22 cellular contexts compared by ENCODE assay signal in genomic region chr6:114142256-114142655, GRCh38.
DNase-seq lines count a peak whose midpoint lies in the region; ATAC-seq and TF ChIP-seq lines count a peak whose summit lies in the region.
"Had no signal": no experiment of that assay in that cellular context is flagged by ENCODE, and none has a peak within 500 bp of the region (broad histone marks: within the 10 kb centered on the region; RNA-seq: fewer than 3 reads in every experiment).

No MANE protein-coding gene starts in this region.

- peaks cover 100% of the 10 kb centered on the region for H3K27me3 Mint-ChIP-seq in MCF 10A (ENCODE audit: insufficient read depth, unreplicated experiment)
- H3K27me3 Mint-ChIP-seq: B cell; CD4-positive, CD25-positive, alpha-beta regulatory T cell had no signal

- H3K79me2 ChIP-seq in mammary epithelial cell (ENCODE audit: insufficient read depth, low read length) = no peaks in the 10 kb centered on the region

- H3K4me1 Mint-ChIP-seq in MCF 10A (ENCODE audit: insufficient read depth, unreplicated experiment) = peaks cover 6% of the 10 kb centered on the region
- H3K4me1 Mint-ChIP-seq: B cell; CD4-positive, CD25-positive, alpha-beta regulatory T cell had no signal

- dilution Hi-C loops in mammary epithelial cell (cut with HindIII; ENCODE audit: low sequenced_read_pairs) = loop anchor here (5.0 kb wide), 1 partner anchor 105 kb away; no protein-coding TSS in a partner anchor

- H4K20me1 ChIP-seq in mammary epithelial cell (ENCODE audit: insufficient read depth, low read length) = no peaks in the 10 kb centered on the region

- H3K9ac ChIP-seq in mammary epithelial cell (ENCODE audit: insufficient read depth, low read length) = no peak overlapping the region

- TF ChIP-seq CTCF in MCF 10A (IDR thresholded peaks at IDR 0.05; ENCODE audit: unreplicated experiment) (no peak), mammary epithelial cell (conservative IDR thresholded peaks at IDR 0.05 in 1 of 2, IDR thresholded peaks at IDR 0.05 in 1 of 2; ENCODE audit: extremely low read depth in 1 of 2, insufficient read depth in 1 of 2, low read depth in 1 of 2, low read length in 2 of 2) (no peak), RWPE2 (IDR thresholded peaks at IDR 0.05; ENCODE audit: poor library complexity, severe bottlenecking) (no peak), foreskin keratinocyte (conservative IDR thresholded peaks at IDR 0.05) (no peak)

- DNase-seq in MCF 10A (ENCODE audit: unreplicated experiment) = peak; percentile 48
- DNase-seq in mammary epithelial cell = no peak
- DNase-seq in RWPE2 (ENCODE audit: low spot score) = no peak
- peak in 1 of 2 donors; percentile 19 for DNase-seq in foreskin keratinocyte
- no peak for DNase-seq in SKM-1 treated with dmso at 0.1 percent for 144 hours (lab: John Stamatoyannopoulos, UW; ENCODE audit: unreplicated experiment)
- DNase-seq in NCI-H1436 (lab: John Stamatoyannopoulos, UW) = no peak
- no peak for DNase-seq in effector CD8-positive, alpha-beta T cell (lab: John Stamatoyannopoulos, UW)
- DNase-seq in DMS114 treated with DMSO at 0.1 percent for 48 hours (lab: John Stamatoyannopoulos, UW; ENCODE audit: unreplicated experiment) = no peak
- DNase-seq: Caco-2; CD4-positive, CD25-positive, alpha-beta regulatory T cell; EL; HFFc6; MV-4-11; NCI-H1417; NCI-H1930; NCI-H345; NCI-H524 treated with DMSO at 0.1 percent for 48 hours; PC-3; RPMI8226 had no signal

- POLR2A ChIA-PET in MCF 10A (lab: Yijun Ruan, JAX) = no interaction called here

- H3K27ac ChIP-seq in mammary epithelial cell (ENCODE audit: insufficient read depth, low read depth, low read length) = no peak overlapping the region
- H3K27ac ChIP-seq in RWPE2 (ENCODE audit: poor library complexity, severe bottlenecking) = no peak overlapping the region
- no peak overlapping the region for H3K27ac ChIP-seq in foreskin keratinocyte
- H3K27ac ChIP-seq: 22Rv1, HL-60 had no signal

- in situ Hi-C loops in mammary epithelial cell (cut with MboI; ENCODE audit: low sequenced_read_pairs in 2 of 2) = no loop called here

- peak; percentile 44; the same call in 1 of the 3 replicates for ATAC-seq in RWPE2 (ENCODE audit: low read depth)
- peak; percentile 81 for ATAC-seq in foreskin keratinocyte
- ATAC-seq: PC-3 had no signal

- intact Hi-C loops in MCF 10A (cut with micrococcal nuclease) (no loop called here), mammary epithelial cell (cut with micrococcal nuclease) (no loop called here)

- no peaks in the 10 kb centered on the region for H3K9me3 ChIP-seq in mammary epithelial cell (replicated peaks; ENCODE audit: insufficient read depth, low read length)
- H3K9me3 ChIP-seq in RWPE2 (ENCODE audit: severe bottlenecking) = no peaks in the 10 kb centered on the region
- H3K9me3 ChIP-seq: Caco-2 had no signal

- CTCF ChIA-PET in MCF 10A (lab: Yijun Ruan, JAX) = interaction anchor here (0.5 to 2.0 kb wide), 4 partner anchors 10 to 162 kb away, joined by 3 to 7 read pairs (median 4); no protein-coding TSS in a partner anchor
- CTCF ChIA-PET in mammary epithelial cell (lab: Charles Lee; ENCODE audit: low non-redundant PET) = no interaction called here

- no peak overlapping the region for H3K27ac Mint-ChIP-seq in MCF 10A (ENCODE audit: low read depth, unreplicated experiment)
- H3K27ac Mint-ChIP-seq: B cell; CD4-positive, CD25-positive, alpha-beta regulatory T cell; HFFc6 had no signal

- H3K27me3 ChIP-seq in mammary epithelial cell (ENCODE audit: insufficient read depth, low read length) (no peaks in the 10 kb centered on the region), RWPE2 (ENCODE audit: insufficient read depth, poor library complexity, severe bottlenecking) (no peaks in the 10 kb centered on the region), foreskin keratinocyte (peaks cover 9% of the 10 kb centered on the region)

- WGBS in mammary epithelial cell (ENCODE audit: low coverage, missing lambda C conversion rate) = 64% methylated on average over 7 of the region's 7 CpGs

- H3K36me3 Mint-ChIP-seq in MCF 10A (ENCODE audit: insufficient read depth, unreplicated experiment) = no peaks in the 10 kb centered on the region
- H3K36me3 Mint-ChIP-seq: CD4-positive, CD25-positive, alpha-beta regulatory T cell had no signal

- H3K9me3 Mint-ChIP-seq in MCF 10A (ENCODE audit: unreplicated experiment) = no peaks in the 10 kb centered on the region
- H3K9me3 Mint-ChIP-seq: HFFc6 had no signal

- H3K4me3 Mint-ChIP-seq in MCF 10A (ENCODE audit: unreplicated experiment) = no peak overlapping the region
- H3K4me3 Mint-ChIP-seq: B cell; CD4-positive, CD25-positive, alpha-beta regulatory T cell; HFFc6 had no signal

- H3K4me3 ChIP-seq in mammary epithelial cell (replicated peaks in 1 of 3; ENCODE audit: insufficient read depth in 1 of 3, low read depth in 2 of 3, low read length in 3 of 3) (no peak overlapping the region), RWPE2 (ENCODE audit: severe bottlenecking) (no peak overlapping the region)

- no peaks in the 10 kb centered on the region for H3K36me3 ChIP-seq in mammary epithelial cell (ENCODE audit: insufficient read depth, low read length)
- no peaks in the 10 kb centered on the region for H3K36me3 ChIP-seq in RWPE2 (ENCODE audit: low read depth)

- no TSS peak for BruUV-seq in MCF 10A (replicated peaks; lab: Mats Ljungman, UMichigan)
- no TSS peak for BruUV-seq in mammary epithelial cell (replicated peaks; lab: Mats Ljungman, UMichigan)

- no peak overlapping the region for H2AFZ ChIP-seq in mammary epithelial cell (ENCODE audit: low read depth, low read length)

- H3K4me1 ChIP-seq in mammary epithelial cell (ENCODE audit: insufficient read depth, low read length) (no peaks in the 10 kb centered on the region), RWPE2 (ENCODE audit: insufficient read depth, poor library complexity, severe bottlenecking) (no peaks in the 10 kb centered on the region), foreskin keratinocyte (no peaks in the 10 kb centered on the region)

- no peak overlapping the region for H3K4me2 ChIP-seq in mammary epithelial cell (ENCODE audit: insufficient read depth, low read depth, low read length)
